ENCODE assay signal across 33 cellular contexts in the genomic region with DNA sequence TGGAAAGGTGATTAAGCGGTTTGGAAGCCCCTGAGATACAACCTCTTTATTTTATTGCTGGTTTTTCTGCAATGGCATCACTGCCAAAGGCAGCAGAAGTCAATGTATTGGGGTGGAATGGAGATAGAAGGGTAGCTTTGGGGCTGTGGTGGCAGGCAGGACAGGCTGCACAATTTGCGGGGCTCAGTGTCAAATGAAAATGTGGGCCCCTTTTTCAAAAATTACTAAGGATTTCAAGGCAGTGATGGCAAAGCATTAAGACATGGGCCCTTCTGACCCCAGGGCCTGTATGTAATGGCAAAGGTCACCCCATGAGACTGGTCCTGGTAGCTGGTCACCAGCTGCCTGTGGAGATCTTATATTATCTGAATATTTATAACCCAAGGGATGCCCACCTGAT. TPM values are rescaled to one million over a fixed set of nuclear protein-coding genes. Genes with fewer than 3 reads are reported as not detected.
"Had no signal": no experiment of that assay in that cellular context is flagged by ENCODE, and none has a peak within 500 bp of the region (broad histone marks: within the 10 kb centered on the region; RNA-seq: fewer than 3 reads in every experiment).

No MANE protein-coding gene starts in this region.

- H3K4me1 ChIP-seq: adrenal gland, body of pancreas had no signal

- H3K9me3 ChIP-seq: adrenal gland, body of pancreas, breast epithelium had no signal

- H3K27ac ChIP-seq: adrenal gland, body of pancreas, brain microvascular endothelial cell, breast epithelium, VCaP had no signal

- H3K27me3 ChIP-seq: adrenal gland, body of pancreas, brain microvascular endothelial cell, breast epithelium had no signal

- H3K4me3 ChIP-seq: adrenal gland, body of pancreas, breast epithelium had no signal

- FAIRE-seq: astrocyte, colon, TTC549 had no signal

- DNase-seq: activated B cell treated with CpG ODN at 0.5 μM for 24 hours; activated CD4-positive, alpha-beta memory T cell treated with anti-CD3 and anti-CD28 coated beads for 36 hours; activated CD4-positive, alpha-beta T cell treated with anti-CD3 and anti-CD28 coated beads for 4 hours; activated CD4-positive, alpha-beta T cell treated with anti-CD3 and anti-CD28 coated beads, Interleukin-2, amount 10 ng/mL, durations not matched to agents 24 days and 14 days; activated CD4-positive, alpha-beta T cell treated with anti-CD3 and anti-CD28 coated beads, Interleukin-2, amount 50 U/mL, for 1 hour; activated CD4-positive, alpha-beta T cell treated with anti-CD3 and anti-CD28 coated beads, Interleukin-2, amount 50 U/mL, for 4 hours; activated CD4-positive, CD25-positive, alpha-beta regulatory T cell treated with anti-CD3 and anti-CD28 coated beads, Interleukin-2, amount 50 U/mL, for 72 hours; activated CD8-positive, alpha-beta memory T cell treated with anti-CD3 and anti-CD28 coated beads, Interleukin-2, amount 50 U/mL, for 4 hours; activated CD8-positive, alpha-beta T cell treated with anti-CD3 and anti-CD28 coated beads for 36 hours; activated effector memory CD4-positive, alpha-beta T cell treated with anti-CD3 and anti-CD28 coated beads, Interleukin-2, amount 50 U/mL, for 16 hours; activated gamma-delta T cell treated with Interleukin-2 at 50 U/mL for 16 hours; activated naive CD4-positive, alpha-beta T cell; activated naive CD4-positive, alpha-beta T cell treated with anti-CD3 and anti-CD28 coated beads for 36 hours; activated naive CD4-positive, alpha-beta T cell treated with anti-CD3 and anti-CD28 coated beads, Interleukin-2, amount 50 U/mL, for 16 hours; activated naive CD8-positive, alpha-beta T cell treated with anti-CD3 and anti-CD28 coated beads for 36 hours; activated T-cell treated with anti-CD3 and anti-CD28 coated beads for 4 hours; activated T-cell treated with anti-CD3 and anti-CD28 coated beads, Interleukin-2, amount 50 U/mL, for 1 hour; activated T-cell treated with anti-CD3 and anti-CD28 coated beads, Interleukin-2, amount 50 U/mL, for 4 hours; adrenal gland; amniotic stem cell; aorta; body of pancreas; brain microvascular endothelial cell; central memory CD4-positive, alpha-beta T cell; T-helper 2 cell; T-helper 9 cell had no signal

- H3K36me3 ChIP-seq: adrenal gland, brain microvascular endothelial cell, breast epithelium had no signal

- ATAC-seq: activated CD8-positive, alpha-beta T cell treated with anti-CD3 and anti-CD28 coated beads for 36 hours; activated T-cell treated with anti-CD3 and anti-CD28 coated beads, Interleukin-2, amount 50 U/mL, for 4 hours; body of pancreas had no signal

RNA-seq across cellular contexts. Expression of gene GALNT15, which starts 29.3 kb away (rescaled TPM):
- total RNA-seq: activated B cell treated with CpG ODN at 0.5 μM for 24 hours; activated CD4-positive, alpha-beta memory T cell treated with anti-CD3 and anti-CD28 coated beads for 36 hours; activated CD4-positive, alpha-beta T cell treated with anti-CD3 and anti-CD28 coated beads, Interleukin-2, amount 10 ng/mL, durations not matched to agents 24 days and 14 days; activated CD8-positive, alpha-beta memory T cell treated with anti-CD3 and anti-CD28 coated beads for 36 hours; activated CD8-positive, alpha-beta T cell treated with anti-CD3 and anti-CD28 coated beads for 36 hours; activated naive CD4-positive, alpha-beta T cell treated with anti-CD3 and anti-CD28 coated beads for 36 hours; activated naive CD8-positive, alpha-beta T cell treated with anti-CD3 and anti-CD28 coated beads for 36 hours; activated T-cell treated with anti-CD3 and anti-CD28 coated beads, Interleukin-2, amount 50 U/mL, for 4 hours; activated T-helper 1 cell treated with anti-CD3 and anti-CD28 coated beads, Interleukin-12 subunit alpha, Interleukin-12 subunit beta, Interleukin-2, Interleukin-4 antibody, amounts not matched to agents 30 ng/mL and 10 ng/mL and 1 ng/mL, durations not matched to agents 14 hours and 24 hours and 36 hours had no signal
